17 cellular contexts compared by ENCODE assay signal in the genomic region with DNA sequence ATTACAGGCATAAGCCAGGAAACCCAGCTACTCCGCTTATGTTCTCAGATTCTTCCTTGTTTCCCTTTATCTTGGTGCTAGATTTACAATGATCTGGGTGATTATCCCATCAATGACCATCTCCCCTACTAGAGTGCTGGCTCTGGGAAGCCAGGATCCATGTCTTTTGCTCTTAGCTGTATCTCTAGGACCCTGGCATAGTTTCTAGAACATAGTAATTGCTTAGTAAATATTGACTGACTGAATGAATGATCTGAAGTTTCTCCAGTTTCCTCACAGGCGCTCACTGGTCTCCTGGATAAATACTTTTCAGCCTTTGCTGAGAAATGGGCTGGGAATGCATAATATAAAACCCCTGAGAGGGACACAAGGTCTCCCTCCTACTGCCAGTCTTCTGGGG. TPM values are rescaled to one million over a fixed set of nuclear protein-coding genes. Genes with fewer than 3 reads are reported as not detected.
DNase-seq lines count a peak whose midpoint lies in the region; ATAC-seq and TF ChIP-seq lines count a peak whose summit lies in the region.
"Had no signal": no experiment of that assay in that cellular context is flagged by ENCODE, and none has a peak within 500 bp of the region (broad histone marks: within the 10 kb centered on the region; RNA-seq: fewer than 3 reads in every experiment).

No MANE protein-coding gene starts in this region.

- TF ChIP-seq CTCF in body of pancreas (IDR thresholded peaks at IDR 0.05) (no peak), lower lobe of right lung (IDR thresholded peaks at IDR 0.05) (no peak), thyroid gland (IDR thresholded peaks at IDR 0.05) (no peak)

- no peaks in the 10 kb centered on the region for H3K9me3 ChIP-seq in body of pancreas
- H3K9me3 ChIP-seq in lower lobe of right lung, result no peaks in the 10 kb centered on the region
- no peaks in the 10 kb centered on the region for H3K9me3 ChIP-seq in thyroid gland

- H3K27ac ChIP-seq in body of pancreas, result peak overlapping the region; percentile 72 to 96 (median 87)
- H3K27ac ChIP-seq in lower lobe of right lung, result peak overlapping the region; percentile 64
- H3K27ac ChIP-seq in thyroid gland, result peak overlapping the region; percentile 49 to 82 (median 66)
- H3K27ac ChIP-seq: cardiac muscle cell, RWPE1 had no signal

- DNase-seq in LHCN-M2 (ENCODE audit: low read depth) (peak; percentile 28), body of pancreas (peak in 1 of 4 donors; percentile 39), lower lobe of right lung (no peak), thyroid gland (no peak), GM19238 (ENCODE audit: insufficient read length, low spot score) (no peak), NOMO-1 treated with DMSO at 0.1 percent for 48 hours (lab: John Stamatoyannopoulos, UW; ENCODE audit: unreplicated experiment) (no peak)
- DNase-seq: activated CD4-positive, alpha-beta T cell treated with anti-CD3 and anti-CD28 coated beads for 1 hour; DND-41; effector CD8-positive, alpha-beta T cell; NCI-H1930; stimulated activated CD4-positive, alpha-beta T cell treated with anti-CD3 and anti-CD28 coated beads, Interleukin-2, amount 100 ng/mL, for 24 hours; stimulated activated naive CD8-positive, alpha-beta T cell treated with anti-CD3 and anti-CD28 coated beads, Interleukin-15, amount 100 ng/mL, for 72 hours had no signal

- WGBS in body of pancreas, 2 donors, result 45 to 55% methylated on average over 2 of the region's 2 CpGs
- 91 to 100% methylated on average over 2 of the region's 2 CpGs for WGBS in thyroid gland, 2 donors

- H3K4me1 ChIP-seq in body of pancreas, result peaks cover 100% of the 10 kb centered on the region
- peaks cover 97% of the 10 kb centered on the region for H3K4me1 ChIP-seq in lower lobe of right lung
- peaks cover 31 to 52% of the 10 kb centered on the region in 2 donors for H3K4me1 ChIP-seq in thyroid gland

- TF ChIP-seq POLR2A in body of pancreas (IDR thresholded peaks at IDR 0.05) (no peak), thyroid gland (IDR thresholded peaks at IDR 0.05) (no peak)

- no peak for ATAC-seq in body of pancreas
- peak in 1 of 2 donors; percentile 31 for ATAC-seq in lower lobe of right lung
- ATAC-seq in GM21423 (IDR thresholded peaks at IDR 0.05; ENCODE audit: unreplicated experiment), result no peak
- ATAC-seq: activated T-helper 17 cell treated with anti-CD3 and anti-CD28 coated beads, Interleukin-2, amount 50 U/mL, for 72 hours; esophagus mucosa; stimulated activated naive CD8-positive, alpha-beta T cell treated with anti-CD3 and anti-CD28 coated beads, Interleukin-15, amount 100 ng/mL, for 72 hours had no signal

- no peak overlapping the region for H3K4me3 ChIP-seq in body of pancreas
- no peak overlapping the region for H3K4me3 ChIP-seq in lower lobe of right lung
- no peak overlapping the region for H3K4me3 ChIP-seq in thyroid gland (replicated peaks in 1 of 3)
- H3K4me3 ChIP-seq: cardiac muscle cell had no signal

- H3K27me3 ChIP-seq in body of pancreas, result no peaks in the 10 kb centered on the region
- no peaks in the 10 kb centered on the region for H3K27me3 ChIP-seq in lower lobe of right lung (ENCODE audit: low read depth)
- no peaks in the 10 kb centered on the region for H3K27me3 ChIP-seq in thyroid gland
- H3K27me3 ChIP-seq: cardiac muscle cell had no signal

- H3K36me3 ChIP-seq in body of pancreas (replicated peaks in 1 of 2; ENCODE audit: insufficient read depth in 1 of 2, low read depth in 2 of 2), result no peaks in the 10 kb centered on the region
- no peaks in the 10 kb centered on the region for H3K36me3 ChIP-seq in lower lobe of right lung
- H3K36me3 ChIP-seq in thyroid gland, result no peaks in the 10 kb centered on the region
- H3K36me3 ChIP-seq: cardiac muscle cell had no signal

- intact Hi-C loops in body of pancreas (cut with DNase I), result no loop called here
- intact Hi-C loops in lower lobe of right lung (cut with DNase I), result loop anchor here (10.0 kb wide), 1 partner anchor 60 kb away; a partner anchor contains a TSS
- intact Hi-C loops in thyroid gland (cut with DNase I), result loop anchor here (5.0 kb wide), 1 partner anchor 47 kb away; no protein-coding TSS in a partner anchor

RNA-seq across cellular contexts. Expression of a gene that starts 60.0 kb away (rescaled TPM):
- total RNA-seq in LHCN-M2 (2014; rRNA removed), result 23.5 and 36.5 TPM in 2 replicates
- 4.8 TPM for polyA plus RNA-seq in LHCN-M2 (2012)
- 10 to 100 TPM; 38.1 to 63.6 TPM for total RNA-seq in body of pancreas
- total RNA-seq in lower lobe of right lung, result 76.9 TPM
- 100 to 1,000 TPM in 3 of 4 donors, 10 to 100 TPM in 1; 96.3 to 155 (median 125) TPM for total RNA-seq in thyroid gland
- polyA plus RNA-seq: cardiac muscle cell had no signal
